9 cellular contexts compared by ENCODE assay signal in the genomic region with DNA sequence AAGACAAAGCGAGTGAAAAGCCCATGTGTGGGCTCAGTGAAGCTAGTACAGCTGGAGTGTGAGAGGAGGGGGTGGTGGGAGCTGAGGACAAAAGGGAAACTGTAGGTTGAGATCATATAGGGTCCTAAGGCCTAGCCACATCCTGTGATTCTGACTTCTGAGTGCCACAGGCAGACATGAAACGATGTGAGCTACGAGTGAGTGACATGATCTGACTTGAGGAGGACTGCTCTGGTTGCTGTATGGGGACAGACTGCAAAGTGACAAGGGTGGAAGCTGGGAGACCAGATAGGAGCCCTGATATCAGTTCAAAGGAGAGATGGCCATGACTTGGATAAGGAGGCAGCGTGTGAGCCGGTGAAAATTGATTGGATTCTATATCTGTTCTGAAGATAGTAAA.
DNase-seq lines count a peak whose midpoint lies in the region; ATAC-seq lines count a peak whose summit lies in the region.
"Had no signal": no experiment of that assay in that cellular context is flagged by ENCODE, and none has a peak within 500 bp of the region (broad histone marks: within the 10 kb centered on the region; RNA-seq: fewer than 3 reads in every experiment).

No MANE protein-coding gene starts in this region.

- ATAC-seq in GM19467 (IDR thresholded peaks at IDR 0.05; ENCODE audit: unreplicated experiment): peak; percentile 64
- ATAC-seq in HG03432 (IDR thresholded peaks at IDR 0.05; ENCODE audit: unreplicated experiment): peak; percentile 83

- no peaks in the 10 kb centered on the region for H3K27me3 Mint-ChIP-seq in activated T-helper 2 cell treated with anti-CD3 and anti-CD28 coated beads, Interferon-gamma antibody, Interleukin-2, Interleukin-4, amounts not matched to agents 10 μg/mL and 5 μg/mL and 100 μg/mL, durations not matched to agents 14 hours and 24 hours and 36 hours (ENCODE audit: low read depth)

- H3K36me3 Mint-ChIP-seq in activated T-helper 2 cell treated with anti-CD3 and anti-CD28 coated beads, Interferon-gamma antibody, Interleukin-2, Interleukin-4, amounts not matched to agents 10 μg/mL and 5 μg/mL and 100 μg/mL, durations not matched to agents 14 hours and 24 hours and 36 hours (ENCODE audit: low read depth): peaks cover 78% of the 10 kb centered on the region
- H3K36me3 Mint-ChIP-seq: IgD-negative memory B cell had no signal

- peak overlapping the region; percentile 98 for H3K27ac Mint-ChIP-seq in activated T-helper 2 cell treated with anti-CD3 and anti-CD28 coated beads, Interferon-gamma antibody, Interleukin-2, Interleukin-4, amounts not matched to agents 10 μg/mL and 5 μg/mL and 100 μg/mL, durations not matched to agents 14 hours and 24 hours and 36 hours

- peaks cover 66% of the 10 kb centered on the region for H3K4me1 Mint-ChIP-seq in activated T-helper 2 cell treated with anti-CD3 and anti-CD28 coated beads, Interferon-gamma antibody, Interleukin-2, Interleukin-4, amounts not matched to agents 10 μg/mL and 5 μg/mL and 100 μg/mL, durations not matched to agents 14 hours and 24 hours and 36 hours (ENCODE audit: low read depth)

- no peaks in the 10 kb centered on the region for H3K9me3 Mint-ChIP-seq in activated T-helper 2 cell treated with anti-CD3 and anti-CD28 coated beads, Interferon-gamma antibody, Interleukin-2, Interleukin-4, amounts not matched to agents 10 μg/mL and 5 μg/mL and 100 μg/mL, durations not matched to agents 14 hours and 24 hours and 36 hours
- H3K9me3 Mint-ChIP-seq: IgD-negative memory B cell had no signal

- peak overlapping the region; percentile 99 for H3K4me3 Mint-ChIP-seq in activated T-helper 2 cell treated with anti-CD3 and anti-CD28 coated beads, Interferon-gamma antibody, Interleukin-2, Interleukin-4, amounts not matched to agents 10 μg/mL and 5 μg/mL and 100 μg/mL, durations not matched to agents 14 hours and 24 hours and 36 hours (ENCODE audit: low read depth)

- DNase-seq in activated T-helper 2 cell treated with anti-CD3 and anti-CD28 coated beads, Interferon-gamma antibody, Interleukin-2, Interleukin-4, amounts not matched to agents 10 μg/mL and 5 μg/mL and 100 μg/mL, durations not matched to agents 14 hours and 24 hours and 36 hours (ENCODE audit: low spot score): peak; percentile 64
- peak; percentile 16 to 24 for DNase-seq in stimulated activated CD8-positive, alpha-beta memory T cell treated with anti-CD3 and anti-CD28 coated beads, Interleukin-15, amount 100 ng/mL, for 4 hours (ENCODE audit: low read depth in 2 of 2)
- DNase-seq in NCI-H2029 treated with DMSO at 0.1 percent for 48 hours (lab: John Stamatoyannopoulos, UW) (no peak), A172 (ENCODE audit: low spot score) (no peak), dedifferentiated amniotic fluid mesenchymal stem cell (ENCODE audit: extremely low spot score) (no peak), nucleus accumbens (lab: John Stamatoyannopoulos, UW) (no peak)

- intact Hi-C loops in activated T-helper 2 cell treated with anti-CD3 and anti-CD28 coated beads, Interferon-gamma antibody, Interleukin-2, Interleukin-4, amounts not matched to agents 10 μg/mL and 5 μg/mL and 100 μg/mL, durations not matched to agents 14 hours and 24 hours and 36 hours (cut with micrococcal nuclease): loop anchor here (1.0 to 2.0 kb wide), 3 partner anchors 12 to 149 kb away; no protein-coding TSS in a partner anchor

Comparison
In these comparisons a context has a peak if more than half of its experiments do, and no peak if none do; other contexts are left out.
1. DNase-seq: peak in activated T-helper 2 cell treated with anti-CD3 and anti-CD28 coated beads, Interferon-gamma antibody, Interleukin-2, Interleukin-4, amounts not matched to agents 10 μg/mL and 5 μg/mL and 100 μg/mL, durations not matched to agents 14 hours and 24 hours and 36 hours (single experiment) and stimulated activated CD8-positive, alpha-beta memory T cell treated with anti-CD3 and anti-CD28 coated beads, Interleukin-15, amount 100 ng/mL, for 4 hours (2 of 2); none in NCI-H2029 treated with DMSO at 0.1 percent for 48 hours (single experiment), A172 (single experiment), dedifferentiated amniotic fluid mesenchymal stem cell (single experiment) and nucleus accumbens (0 of 56).